In genomic region chr1:9275567-9276034, GRCh38 we compare ENCODE assay signal across 1 cellular context.
TF ChIP-seq lines count a peak whose summit lies in the region.

No MANE protein-coding gene starts in this region.

TF ChIP-seq in HEK293, 187 proteins besides CTCF, POLR2A, EP300 and RAD21 (continued from another document and continues in another):
- no peak for TF ChIP-seq ZNF133 (tag by site-specific recombination; IDR thresholded peaks at IDR 0.05)
- TF ChIP-seq ZNF24 (tag by site-specific recombination; IDR thresholded peaks at IDR 0.05), result no peak
- no peak for TF ChIP-seq ZNF416 (tag by site-specific recombination; IDR thresholded peaks at IDR 0.05)
- no peak for TF ChIP-seq KLF7 (tag by site-specific recombination; IDR thresholded peaks at IDR 0.05; ENCODE audit: borderline replicate concordance)
- no peak for TF ChIP-seq ZBTB10 (tag by site-specific recombination; IDR thresholded peaks at IDR 0.05)
- TF ChIP-seq ZNF248 (tag by site-specific recombination; IDR thresholded peaks at IDR 0.05), result no peak
- TF ChIP-seq ZIC2 (tag by site-specific recombination; IDR thresholded peaks at IDR 0.05), result peak; percentile 55
- TF ChIP-seq SALL2 (tag by site-specific recombination; IDR thresholded peaks at IDR 0.05; ENCODE audit: borderline replicate concordance), result no peak
- TF ChIP-seq SCRT2 (tag by site-specific recombination; IDR thresholded peaks at IDR 0.05), result no peak
- no peak for TF ChIP-seq ZNF521 (tag by site-specific recombination; IDR thresholded peaks at IDR 0.05)
- no peak for TF ChIP-seq ZNF114 (tag by site-specific recombination; IDR thresholded peaks at IDR 0.05)
- no peak for TF ChIP-seq ZSCAN5A (tag by site-specific recombination; IDR thresholded peaks at IDR 0.05)
- peak; percentile 87 for TF ChIP-seq GLIS1 (tag by site-specific recombination; IDR thresholded peaks at IDR 0.05)
- TF ChIP-seq ZNF366 (tag by site-specific recombination; conservative IDR thresholded peaks at IDR 0.05), result no peak
- TF ChIP-seq ZNF513 (tag by site-specific recombination; IDR thresholded peaks at IDR 0.05), result no peak
- TF ChIP-seq IKZF3 (tag by site-specific recombination; IDR thresholded peaks at IDR 0.05), result no peak
- no peak for TF ChIP-seq WT1 (tag by site-specific recombination; IDR thresholded peaks at IDR 0.05)
- TF ChIP-seq ZNF639 (tag by site-specific recombination; IDR thresholded peaks at IDR 0.05), result 0 out of 2 replicates have a peak, but pooled peaks have one; percentile 41
- TF ChIP-seq ZNF174 (tag by site-specific recombination; IDR thresholded peaks at IDR 0.05), result no peak
- TF ChIP-seq ZNF621 (tag by site-specific recombination; IDR thresholded peaks at IDR 0.05), result no peak
- TF ChIP-seq ZNF776 (tag by site-specific recombination; IDR thresholded peaks at IDR 0.05; ENCODE audit: borderline replicate concordance), result no peak
- TF ChIP-seq ZBTB8A (tag by site-specific recombination; IDR thresholded peaks at IDR 0.05), result no peak
- TF ChIP-seq ZSCAN18 (tag by site-specific recombination; IDR thresholded peaks at IDR 0.05), result no peak
- TF ChIP-seq KLF16 (tag by site-specific recombination; IDR thresholded peaks at IDR 0.05), result peak; percentile 28; the same call in 1 of the 2 replicates
- TF ChIP-seq PRDM2 (tag by site-specific recombination; IDR thresholded peaks at IDR 0.05; ENCODE audit: borderline replicate concordance), result no peak
- no peak for TF ChIP-seq ZNF280C (tag by site-specific recombination; IDR thresholded peaks at IDR 0.05)
- no peak for TF ChIP-seq ZNF121 (tag by site-specific recombination; IDR thresholded peaks at IDR 0.05)
- TF ChIP-seq ZNF530 (tag by site-specific recombination; IDR thresholded peaks at IDR 0.05; ENCODE audit: low read depth), result no peak
- TF ChIP-seq GLI4 (tag by site-specific recombination; IDR thresholded peaks at IDR 0.05), result no peak
- TF ChIP-seq AEBP2 (tag by site-specific recombination; IDR thresholded peaks at IDR 0.05; ENCODE audit: borderline replicate concordance), result no peak
- no peak for TF ChIP-seq ZSCAN4 (tag by site-specific recombination; IDR thresholded peaks at IDR 0.05)
- no peak for TF ChIP-seq ZNF645 (tag by site-specific recombination; IDR thresholded peaks at IDR 0.05)
- no peak for TF ChIP-seq ZNF214 (tag by site-specific recombination; IDR thresholded peaks at IDR 0.05; ENCODE audit: borderline replicate concordance)
- TF ChIP-seq ZNF18 (tag by site-specific recombination; IDR thresholded peaks at IDR 0.05), result no peak
- TF ChIP-seq ZNF555 (tag by site-specific recombination; conservative IDR thresholded peaks at IDR 0.05), result no peak
